In the genomic region with DNA sequence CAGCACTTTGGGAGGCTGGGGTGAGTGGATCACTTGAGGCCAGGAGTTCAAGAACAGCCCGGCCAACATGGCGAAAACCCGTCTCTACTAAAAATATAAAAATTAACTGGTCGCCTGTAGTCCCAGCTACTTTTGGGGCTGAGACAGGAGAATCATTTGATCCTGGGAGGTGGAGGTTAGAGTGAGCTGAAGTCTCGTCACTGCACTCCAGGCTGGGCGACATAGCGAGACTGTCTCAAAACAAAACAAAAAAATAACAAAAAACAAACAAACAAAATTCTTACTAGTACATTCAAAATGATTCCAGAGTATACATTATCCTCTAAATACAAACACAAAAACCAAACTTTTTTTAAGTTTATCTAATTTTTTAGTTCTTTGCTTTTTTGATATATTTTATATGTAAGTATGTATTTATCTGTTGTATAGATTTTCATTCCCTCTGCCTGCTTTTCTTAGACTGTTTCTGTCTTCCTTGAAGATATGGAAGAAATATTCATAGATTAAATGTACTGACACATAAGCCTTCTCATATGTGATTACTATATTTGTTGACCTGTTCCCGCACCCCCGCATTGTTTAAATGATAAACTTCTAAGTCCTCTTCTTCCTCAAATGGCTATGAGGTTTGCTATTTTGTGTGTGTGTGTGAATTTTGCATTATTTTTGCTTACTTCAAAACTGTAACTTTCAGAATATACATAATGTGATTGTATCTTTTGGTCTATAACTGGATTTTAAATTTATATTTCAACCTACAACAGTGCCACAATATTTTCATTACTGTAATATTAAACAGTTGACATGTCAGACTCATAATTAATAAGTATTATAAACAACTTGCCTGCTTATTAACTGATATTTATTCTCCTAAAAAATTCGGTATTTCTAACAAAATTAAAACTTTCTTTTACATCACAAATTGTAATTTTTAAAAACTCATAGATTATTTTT, we compare ENCODE assay signal across 2 cellular contexts.
TF ChIP-seq lines count a peak whose summit lies in the region.

No MANE protein-coding gene starts in this region.

TF ChIP-seq in HCT116, 20 proteins besides CTCF, POLR2A, EP300 and RAD21:
- TF ChIP-seq, protein P1, sequence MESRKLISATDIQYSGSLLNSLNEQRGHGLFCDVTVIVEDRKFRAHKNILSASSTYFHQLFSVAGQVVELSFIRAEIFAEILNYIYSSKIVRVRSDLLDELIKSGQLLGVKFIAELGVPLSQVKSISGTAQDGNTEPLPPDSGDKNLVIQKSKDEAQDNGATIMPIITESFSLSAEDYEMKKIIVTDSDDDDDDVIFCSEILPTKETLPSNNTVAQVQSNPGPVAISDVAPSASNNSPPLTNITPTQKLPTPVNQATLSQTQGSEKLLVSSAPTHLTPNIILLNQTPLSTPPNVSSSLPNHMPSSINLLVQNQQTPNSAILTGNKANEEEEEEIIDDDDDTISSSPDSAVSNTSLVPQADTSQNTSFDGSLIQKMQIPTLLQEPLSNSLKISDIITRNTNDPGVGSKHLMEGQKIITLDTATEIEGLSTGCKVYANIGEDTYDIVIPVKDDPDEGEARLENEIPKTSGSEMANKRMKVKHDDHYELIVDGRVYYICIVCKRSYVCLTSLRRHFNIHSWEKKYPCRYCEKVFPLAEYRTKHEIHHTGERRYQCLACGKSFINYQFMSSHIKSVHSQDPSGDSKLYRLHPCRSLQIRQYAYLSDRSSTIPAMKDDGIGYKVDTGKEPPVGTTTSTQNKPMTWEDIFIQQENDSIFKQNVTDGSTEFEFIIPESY (IDR thresholded peaks at IDR 0.05; ENCODE audit: extremely low read depth, insufficient replicate concordance, low read length), result no peak
- TF ChIP-seq, protein P2, sequence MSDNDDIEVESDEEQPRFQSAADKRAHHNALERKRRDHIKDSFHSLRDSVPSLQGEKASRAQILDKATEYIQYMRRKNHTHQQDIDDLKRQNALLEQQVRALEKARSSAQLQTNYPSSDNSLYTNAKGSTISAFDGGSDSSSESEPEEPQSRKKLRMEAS (IDR thresholded peaks at IDR 0.05), result no peak
- TF ChIP-seq JUND (IDR thresholded peaks at IDR 0.05) (no peak), ELF1 (IDR thresholded peaks at IDR 0.05; ENCODE audit: borderline replicate concordance, low read depth) (no peak), EGR1 (IDR thresholded peaks at IDR 0.05; ENCODE audit: low read depth) (no peak), CBX3 (IDR thresholded peaks at IDR 0.05; ENCODE audit: low read depth) (no peak), CEBPB (IDR thresholded peaks at IDR 0.05; ENCODE audit: low read depth) (no peak), SIN3A (IDR thresholded peaks at IDR 0.05; ENCODE audit: low read depth) (no peak), ZFX (IDR thresholded peaks at IDR 0.05) (no peak)

TF ChIP-seq in K562, 482 proteins besides CTCF, POLR2A, EP300 and RAD21 (continued from another document and continues in another):
- TF ChIP-seq, protein P3, sequence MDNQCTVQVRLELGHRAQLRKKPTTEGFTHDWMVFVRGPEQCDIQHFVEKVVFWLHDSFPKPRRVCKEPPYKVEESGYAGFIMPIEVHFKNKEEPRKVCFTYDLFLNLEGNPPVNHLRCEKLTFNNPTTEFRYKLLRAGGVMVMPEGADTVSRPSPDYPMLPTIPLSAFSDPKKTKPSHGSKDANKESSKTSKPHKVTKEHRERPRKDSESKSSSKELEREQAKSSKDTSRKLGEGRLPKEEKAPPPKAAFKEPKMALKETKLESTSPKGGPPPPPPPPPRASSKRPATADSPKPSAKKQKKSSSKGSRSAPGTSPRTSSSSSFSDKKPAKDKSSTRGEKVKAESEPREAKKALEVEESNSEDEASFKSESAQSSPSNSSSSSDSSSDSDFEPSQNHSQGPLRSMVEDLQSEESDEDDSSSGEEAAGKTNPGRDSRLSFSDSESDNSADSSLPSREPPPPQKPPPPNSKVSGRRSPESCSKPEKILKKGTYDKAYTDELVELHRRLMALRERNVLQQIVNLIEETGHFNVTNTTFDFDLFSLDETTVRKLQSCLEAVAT (IDR thresholded peaks at IDR 0.05), result peak in 1 of 2 experiments; percentile 55; a peak in 3 of 4 replicates
- TF ChIP-seq, protein P4, sequence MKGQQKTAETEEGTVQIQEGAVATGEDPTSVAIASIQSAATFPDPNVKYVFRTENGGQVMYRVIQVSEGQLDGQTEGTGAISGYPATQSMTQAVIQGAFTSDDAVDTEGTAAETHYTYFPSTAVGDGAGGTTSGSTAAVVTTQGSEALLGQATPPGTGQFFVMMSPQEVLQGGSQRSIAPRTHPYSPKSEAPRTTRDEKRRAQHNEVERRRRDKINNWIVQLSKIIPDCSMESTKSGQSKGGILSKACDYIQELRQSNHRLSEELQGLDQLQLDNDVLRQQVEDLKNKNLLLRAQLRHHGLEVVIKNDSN (CRISPR knock-in tag; IDR thresholded peaks at IDR 0.05), result no peak
- TF ChIP-seq ARID2 (IDR thresholded peaks at IDR 0.05) (0 out of 2 replicates have a peak, but pooled peaks have one; percentile 23), ZKSCAN8 (CRISPR knock-in tag; IDR thresholded peaks at IDR 0.05) (0 out of 2 replicates have a peak, but pooled peaks have one; percentile 35), EGR1 (conservative IDR thresholded peaks at IDR 0.05) (peak; percentile 75), ZFP1 (CRISPR knock-in tag; IDR thresholded peaks at IDR 0.05) (no peak), HMG20B (CRISPR knock-in tag; IDR thresholded peaks at IDR 0.05) (no peak), ZNF140 (CRISPR knock-in tag; IDR thresholded peaks at IDR 0.05) (0 out of 2 replicates have a peak, but pooled peaks have one; percentile 45), DPF2 (IDR thresholded peaks at IDR 0.05) (peak; percentile 46; the same call in 1 of the 2 replicates), ADNP (tag; IDR thresholded peaks at IDR 0.05) (0 out of 2 replicates have a peak, but pooled peaks have one; percentile 5), KDM4B (IDR thresholded peaks at IDR 0.05; ENCODE audit: borderline replicate concordance in 2 of 2, low read depth in 1 of 2) (peak in 1 of 2 experiments; percentile 63; a peak in 1 of 4 replicates), SIN3B (IDR thresholded peaks at IDR 0.05; ENCODE audit: low read depth) (no peak), NFATC3 (IDR thresholded peaks at IDR 0.05) (0 out of 2 replicates have a peak, but pooled peaks have one; percentile 50), ZNF444 (CRISPR knock-in tag; IDR thresholded peaks at IDR 0.05) (0 out of 2 replicates have a peak, but pooled peaks have one; percentile 44), TAF9B (IDR thresholded peaks at IDR 0.05; ENCODE audit: partially characterized antibody) (peak; percentile 18)
- TF ChIP-seq, protein P5, sequence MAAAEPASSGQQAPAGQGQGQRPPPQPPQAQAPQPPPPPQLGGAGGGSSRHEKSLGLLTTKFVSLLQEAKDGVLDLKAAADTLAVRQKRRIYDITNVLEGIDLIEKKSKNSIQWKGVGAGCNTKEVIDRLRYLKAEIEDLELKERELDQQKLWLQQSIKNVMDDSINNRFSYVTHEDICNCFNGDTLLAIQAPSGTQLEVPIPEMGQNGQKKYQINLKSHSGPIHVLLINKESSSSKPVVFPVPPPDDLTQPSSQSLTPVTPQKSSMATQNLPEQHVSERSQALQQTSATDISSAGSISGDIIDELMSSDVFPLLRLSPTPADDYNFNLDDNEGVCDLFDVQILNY (CRISPR knock-in tag; IDR thresholded peaks at IDR 0.05), result no peak
- TF ChIP-seq, protein P6, sequence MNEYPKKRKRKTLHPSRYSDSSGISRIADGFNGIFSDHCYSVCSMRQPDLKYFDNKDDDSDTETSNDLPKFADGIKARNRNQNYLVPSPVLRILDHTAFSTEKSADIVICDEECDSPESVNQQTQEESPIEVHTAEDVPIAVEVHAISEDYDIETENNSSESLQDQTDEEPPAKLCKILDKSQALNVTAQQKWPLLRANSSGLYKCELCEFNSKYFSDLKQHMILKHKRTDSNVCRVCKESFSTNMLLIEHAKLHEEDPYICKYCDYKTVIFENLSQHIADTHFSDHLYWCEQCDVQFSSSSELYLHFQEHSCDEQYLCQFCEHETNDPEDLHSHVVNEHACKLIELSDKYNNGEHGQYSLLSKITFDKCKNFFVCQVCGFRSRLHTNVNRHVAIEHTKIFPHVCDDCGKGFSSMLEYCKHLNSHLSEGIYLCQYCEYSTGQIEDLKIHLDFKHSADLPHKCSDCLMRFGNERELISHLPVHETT (CRISPR knock-in tag; conservative IDR thresholded peaks at IDR 0.05 in 1 of 2, IDR thresholded peaks at IDR 0.05 in 1 of 2), result no peak
- TF ChIP-seq, protein P7, sequence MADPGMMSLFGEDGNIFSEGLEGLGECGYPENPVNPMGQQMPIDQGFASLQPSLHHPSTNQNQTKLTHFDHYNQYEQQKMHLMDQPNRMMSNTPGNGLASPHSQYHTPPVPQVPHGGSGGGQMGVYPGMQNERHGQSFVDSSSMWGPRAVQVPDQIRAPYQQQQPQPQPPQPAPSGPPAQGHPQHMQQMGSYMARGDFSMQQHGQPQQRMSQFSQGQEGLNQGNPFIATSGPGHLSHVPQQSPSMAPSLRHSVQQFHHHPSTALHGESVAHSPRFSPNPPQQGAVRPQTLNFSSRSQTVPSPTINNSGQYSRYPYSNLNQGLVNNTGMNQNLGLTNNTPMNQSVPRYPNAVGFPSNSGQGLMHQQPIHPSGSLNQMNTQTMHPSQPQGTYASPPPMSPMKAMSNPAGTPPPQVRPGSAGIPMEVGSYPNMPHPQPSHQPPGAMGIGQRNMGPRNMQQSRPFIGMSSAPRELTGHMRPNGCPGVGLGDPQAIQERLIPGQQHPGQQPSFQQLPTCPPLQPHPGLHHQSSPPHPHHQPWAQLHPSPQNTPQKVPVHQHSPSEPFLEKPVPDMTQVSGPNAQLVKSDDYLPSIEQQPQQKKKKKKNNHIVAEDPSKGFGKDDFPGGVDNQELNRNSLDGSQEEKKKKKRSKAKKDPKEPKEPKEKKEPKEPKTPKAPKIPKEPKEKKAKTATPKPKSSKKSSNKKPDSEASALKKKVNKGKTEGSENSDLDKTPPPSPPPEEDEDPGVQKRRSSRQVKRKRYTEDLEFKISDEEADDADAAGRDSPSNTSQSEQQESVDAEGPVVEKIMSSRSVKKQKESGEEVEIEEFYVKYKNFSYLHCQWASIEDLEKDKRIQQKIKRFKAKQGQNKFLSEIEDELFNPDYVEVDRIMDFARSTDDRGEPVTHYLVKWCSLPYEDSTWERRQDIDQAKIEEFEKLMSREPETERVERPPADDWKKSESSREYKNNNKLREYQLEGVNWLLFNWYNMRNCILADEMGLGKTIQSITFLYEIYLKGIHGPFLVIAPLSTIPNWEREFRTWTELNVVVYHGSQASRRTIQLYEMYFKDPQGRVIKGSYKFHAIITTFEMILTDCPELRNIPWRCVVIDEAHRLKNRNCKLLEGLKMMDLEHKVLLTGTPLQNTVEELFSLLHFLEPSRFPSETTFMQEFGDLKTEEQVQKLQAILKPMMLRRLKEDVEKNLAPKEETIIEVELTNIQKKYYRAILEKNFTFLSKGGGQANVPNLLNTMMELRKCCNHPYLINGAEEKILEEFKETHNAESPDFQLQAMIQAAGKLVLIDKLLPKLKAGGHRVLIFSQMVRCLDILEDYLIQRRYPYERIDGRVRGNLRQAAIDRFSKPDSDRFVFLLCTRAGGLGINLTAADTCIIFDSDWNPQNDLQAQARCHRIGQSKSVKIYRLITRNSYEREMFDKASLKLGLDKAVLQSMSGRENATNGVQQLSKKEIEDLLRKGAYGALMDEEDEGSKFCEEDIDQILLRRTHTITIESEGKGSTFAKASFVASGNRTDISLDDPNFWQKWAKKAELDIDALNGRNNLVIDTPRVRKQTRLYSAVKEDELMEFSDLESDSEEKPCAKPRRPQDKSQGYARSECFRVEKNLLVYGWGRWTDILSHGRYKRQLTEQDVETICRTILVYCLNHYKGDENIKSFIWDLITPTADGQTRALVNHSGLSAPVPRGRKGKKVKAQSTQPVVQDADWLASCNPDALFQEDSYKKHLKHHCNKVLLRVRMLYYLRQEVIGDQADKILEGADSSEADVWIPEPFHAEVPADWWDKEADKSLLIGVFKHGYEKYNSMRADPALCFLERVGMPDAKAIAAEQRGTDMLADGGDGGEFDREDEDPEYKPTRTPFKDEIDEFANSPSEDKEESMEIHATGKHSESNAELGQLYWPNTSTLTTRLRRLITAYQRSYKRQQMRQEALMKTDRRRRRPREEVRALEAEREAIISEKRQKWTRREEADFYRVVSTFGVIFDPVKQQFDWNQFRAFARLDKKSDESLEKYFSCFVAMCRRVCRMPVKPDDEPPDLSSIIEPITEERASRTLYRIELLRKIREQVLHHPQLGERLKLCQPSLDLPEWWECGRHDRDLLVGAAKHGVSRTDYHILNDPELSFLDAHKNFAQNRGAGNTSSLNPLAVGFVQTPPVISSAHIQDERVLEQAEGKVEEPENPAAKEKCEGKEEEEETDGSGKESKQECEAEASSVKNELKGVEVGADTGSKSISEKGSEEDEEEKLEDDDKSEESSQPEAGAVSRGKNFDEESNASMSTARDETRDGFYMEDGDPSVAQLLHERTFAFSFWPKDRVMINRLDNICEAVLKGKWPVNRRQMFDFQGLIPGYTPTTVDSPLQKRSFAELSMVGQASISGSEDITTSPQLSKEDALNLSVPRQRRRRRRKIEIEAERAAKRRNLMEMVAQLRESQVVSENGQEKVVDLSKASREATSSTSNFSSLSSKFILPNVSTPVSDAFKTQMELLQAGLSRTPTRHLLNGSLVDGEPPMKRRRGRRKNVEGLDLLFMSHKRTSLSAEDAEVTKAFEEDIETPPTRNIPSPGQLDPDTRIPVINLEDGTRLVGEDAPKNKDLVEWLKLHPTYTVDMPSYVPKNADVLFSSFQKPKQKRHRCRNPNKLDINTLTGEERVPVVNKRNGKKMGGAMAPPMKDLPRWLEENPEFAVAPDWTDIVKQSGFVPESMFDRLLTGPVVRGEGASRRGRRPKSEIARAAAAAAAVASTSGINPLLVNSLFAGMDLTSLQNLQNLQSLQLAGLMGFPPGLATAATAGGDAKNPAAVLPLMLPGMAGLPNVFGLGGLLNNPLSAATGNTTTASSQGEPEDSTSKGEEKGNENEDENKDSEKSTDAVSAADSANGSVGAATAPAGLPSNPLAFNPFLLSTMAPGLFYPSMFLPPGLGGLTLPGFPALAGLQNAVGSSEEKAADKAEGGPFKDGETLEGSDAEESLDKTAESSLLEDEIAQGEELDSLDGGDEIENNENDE (IDR thresholded peaks at IDR 0.05; ENCODE audit: low read depth, low read length), result no peak
- TF ChIP-seq, protein P8, sequence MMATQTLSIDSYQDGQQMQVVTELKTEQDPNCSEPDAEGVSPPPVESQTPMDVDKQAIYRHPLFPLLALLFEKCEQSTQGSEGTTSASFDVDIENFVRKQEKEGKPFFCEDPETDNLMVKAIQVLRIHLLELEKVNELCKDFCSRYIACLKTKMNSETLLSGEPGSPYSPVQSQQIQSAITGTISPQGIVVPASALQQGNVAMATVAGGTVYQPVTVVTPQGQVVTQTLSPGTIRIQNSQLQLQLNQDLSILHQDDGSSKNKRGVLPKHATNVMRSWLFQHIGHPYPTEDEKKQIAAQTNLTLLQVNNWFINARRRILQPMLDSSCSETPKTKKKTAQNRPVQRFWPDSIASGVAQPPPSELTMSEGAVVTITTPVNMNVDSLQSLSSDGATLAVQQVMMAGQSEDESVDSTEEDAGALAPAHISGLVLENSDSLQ (IDR thresholded peaks at IDR 0.05), result 0 out of 2 replicates have a peak, but pooled peaks have one; percentile 7
